24 cellular contexts compared by ENCODE assay signal in the genomic region with DNA sequence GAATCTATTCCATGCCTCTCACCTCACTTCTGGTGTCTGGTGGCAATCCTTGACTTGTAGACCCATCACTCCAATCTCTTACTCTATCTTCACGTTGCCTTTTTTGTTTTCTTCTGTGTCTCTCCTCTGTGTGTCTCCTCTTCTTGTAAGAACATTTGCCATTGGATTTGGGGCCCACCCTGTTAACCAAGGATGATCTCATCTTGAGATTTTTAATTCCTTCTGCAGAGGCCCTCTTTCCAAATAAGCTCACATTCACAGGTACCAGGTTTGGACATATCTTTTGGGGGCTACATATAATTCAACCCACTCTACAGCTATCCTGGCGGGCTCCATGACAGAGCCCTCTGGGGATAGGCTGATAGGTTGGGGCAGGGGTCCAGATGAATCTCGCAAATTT.
"Had no signal": no experiment of that assay in that cellular context is flagged by ENCODE, and none has a peak within 500 bp of the region (broad histone marks: within the 10 kb centered on the region; RNA-seq: fewer than 3 reads in every experiment).

No MANE protein-coding gene starts in this region.

- H3K4me2 ChIP-seq: SK-N-SH had no signal

- H3K4me3 Mint-ChIP-seq: activated naive CD8-positive, alpha-beta T cell; memory B cell; T-helper 1 cell treated with Interleukin-12 subunit alpha and Interleukin-12 subunit beta and Interleukin-4 antibody, amounts not matched to agents 30 μg/mL and 1 μg/mL, for 36 hours had no signal

- H3K27me3 ChIP-seq: brain microvascular endothelial cell, vagina had no signal

- H3K27me3 Mint-ChIP-seq: activated naive CD8-positive, alpha-beta T cell had no signal

- H3K27ac ChIP-seq: brain microvascular endothelial cell, vagina, WERI-Rb-1 had no signal

- H3K36me3 ChIP-seq: brain microvascular endothelial cell, vagina, WERI-Rb-1 had no signal

- H3K4me3 ChIP-seq: vagina had no signal

- H3K9me2 ChIP-seq: SK-N-SH had no signal

- DNase-seq: activated CD4-positive, alpha-beta T cell treated with anti-CD3 and anti-CD28 coated beads for 48 hours; activated CD4-positive, alpha-beta T cell treated with anti-CD3 and anti-CD28 coated beads, Interleukin-2, amount 50 U/mL, for 48 hours; activated CD8-positive, alpha-beta memory T cell treated with anti-CD3 and anti-CD28 coated beads for 24 hours; activated effector memory CD4-positive, alpha-beta T cell treated with Interleukin-2 at 50 U/mL for 16 hours; activated naive CD4-positive, alpha-beta T cell treated with Interleukin-2 at 50 U/mL for 16 hours; anterior cingulate cortex; brain microvascular endothelial cell; caudate nucleus; effector CD8-positive, alpha-beta T cell; hippocampal formation; left cardiac atrium; SK-N-SH; stimulated activated CD4-positive, alpha-beta T cell treated with anti-CD3 and anti-CD28 coated beads, Interleukin-2, amount 100 ng/mL, for 48 hours; stimulated activated naive CD4-positive, alpha-beta T cell treated with Interleukin-2 at 50 U/mL for 16 hours; SW 1271; T-helper 9 cell; trophoblast cell; WERI-Rb-1 had no signal

- ATAC-seq: activated CD4-positive, CD25-positive, alpha-beta regulatory T cell treated with anti-CD3 and anti-CD28 coated beads, Interleukin-2, amount 50 U/mL, for 24 hours had no signal

- H3K9ac ChIP-seq: SK-N-SH had no signal

- H3K27ac Mint-ChIP-seq: activated naive CD8-positive, alpha-beta T cell; memory B cell; T-helper 1 cell treated with Interleukin-12 subunit alpha and Interleukin-12 subunit beta and Interleukin-4 antibody, amounts not matched to agents 30 μg/mL and 1 μg/mL, for 36 hours had no signal

- H3K9me3 ChIP-seq: SK-N-SH, vagina had no signal

- H3K36me3 Mint-ChIP-seq: activated naive CD8-positive, alpha-beta T cell; memory B cell had no signal

- H3K9me3 Mint-ChIP-seq: memory B cell; nephron; T-helper 1 cell treated with Interleukin-12 subunit alpha and Interleukin-12 subunit beta and Interleukin-4 antibody, amounts not matched to agents 30 μg/mL and 1 μg/mL, for 36 hours had no signal
